ENCODE assay signal across 9 cellular contexts in the genomic region with DNA sequence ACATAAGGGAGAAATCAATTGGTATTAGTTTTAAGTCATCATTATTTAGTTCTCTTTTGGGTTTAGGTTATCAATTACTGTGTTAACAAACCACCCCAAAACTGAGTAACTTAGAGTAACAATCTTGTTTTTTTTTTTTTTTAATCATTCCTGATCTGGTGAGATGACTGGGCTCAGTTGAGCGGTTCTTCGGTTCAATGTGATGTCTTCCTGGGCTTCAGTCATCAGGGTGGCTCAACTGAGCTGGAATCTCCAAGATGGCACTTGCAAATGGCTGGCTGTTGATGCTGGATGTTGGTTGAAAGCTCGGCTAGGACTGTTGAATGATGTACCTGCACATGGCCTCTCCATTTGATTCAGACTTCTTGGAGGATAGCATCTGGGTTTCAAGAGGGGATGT. TPM values are rescaled to one million over a fixed set of nuclear protein-coding genes. Genes with fewer than 3 reads are reported as not detected.
"Had no signal": no experiment of that assay in that cellular context is flagged by ENCODE, and none has a peak within 500 bp of the region (broad histone marks: within the 10 kb centered on the region; RNA-seq: fewer than 3 reads in every experiment).

No MANE protein-coding gene starts in this region.

- H3K27ac Mint-ChIP-seq: H9 had no signal

- ATAC-seq: K562 had no signal

- FAIRE-seq: K562 had no signal

- H3K4me3 ChIP-seq: K562 had no signal

- H3K4me3 Mint-ChIP-seq: H9 had no signal

- H3K27ac ChIP-seq: HL-60 had no signal

- DNase-seq: GOT3, H9, HCEC 1CT, IMR-90, KG1 had no signal

RNA-seq across cellular contexts. Expression of a gene that starts 3.2 kb away (rescaled TPM):
- total RNA-seq: H4, H9, HT1080, IMR-90, K562 had no signal
- polyA plus RNA-seq: IMR-90, K562 had no signal

RNA-seq across cellular contexts. Expression of a gene that starts 16.2 kb away (rescaled TPM):
- total RNA-seq: IMR-90 had no signal

RNA-seq across cellular contexts. Expression of a gene that starts 20.7 kb away (rescaled TPM):
- total RNA-seq: H4, H9, IMR-90, K562 had no signal
- polyA plus RNA-seq: IMR-90, K562 had no signal
